Comparison of ENCODE assay signal across 8 cellular contexts in genomic region chr2:229407170-229407569, GRCh38.
DNase-seq lines count a peak whose midpoint lies in the region; ATAC-seq and TF ChIP-seq lines count a peak whose summit lies in the region.

No MANE protein-coding gene starts in this region.

- no peak for TF ChIP-seq POLR2A in erythroblast (IDR thresholded peaks at IDR 0.05; ENCODE audit: low read length)

- H3K27ac ChIP-seq in cingulate gyrus (ENCODE audit: low read depth, low read length) (peak overlapping the region; percentile 25), aorta (ENCODE audit: low read depth in 1 of 2, low read length in 2 of 2) (peak overlapping the region in 1 of 2 donors; percentile 32)

- no peaks in the 10 kb centered on the region for H3K27me3 ChIP-seq in aorta (ENCODE audit: control insufficient read depth in 1 of 2, insufficient read depth in 2 of 2, low read length in 1 of 2)

- peak overlapping the region; percentile 45 for H3K27ac Mint-ChIP-seq in mesothelial cell of epicardium

- no peaks in the 10 kb centered on the region for H3K36me3 Mint-ChIP-seq in mesothelial cell of epicardium

- H3K4me3 ChIP-seq in aorta (ENCODE audit: low read length in 2 of 2): no peak overlapping the region

- no peaks in the 10 kb centered on the region for H3K9me3 ChIP-seq in aorta (ENCODE audit: control insufficient read depth, low read length)

- intact Hi-C loops in Right ventricle myocardium inferior (cut with DNase I) (no loop called here), cardiac septum (cut with DNase I) (no loop called here), aorta (cut with DNase I) (no loop called here)

- no peak for TF ChIP-seq CTCF in mesothelial cell of epicardium (IDR thresholded peaks at IDR 0.05; ENCODE audit: unreplicated experiment)

- H3K27me3 Mint-ChIP-seq in mesothelial cell of epicardium (ENCODE audit: low read depth): peaks cover 5% of the 10 kb centered on the region

- H3K36me3 ChIP-seq in aorta (ENCODE audit: control insufficient read depth in 1 of 2, insufficient read depth in 2 of 2, low read length in 1 of 2): no peaks in the 10 kb centered on the region

- ATAC-seq in Right ventricle myocardium inferior (peak; percentile 92), aorta (ENCODE audit: low FRiP score) (peak; percentile 78)

- no peaks in the 10 kb centered on the region for H3K9me3 Mint-ChIP-seq in mesothelial cell of epicardium

- peak; percentile 85 for DNase-seq in Right ventricle myocardium inferior (ENCODE audit: missing footprints)
- DNase-seq in cardiac septum (ENCODE audit: low spot score): no peak
- no peak for DNase-seq in mesothelial cell of epicardium (ENCODE audit: low spot score in 2 of 2, unreplicated experiment in 2 of 2)
- peak; percentile 70 to 79 for DNase-seq in aorta
- DNase-seq in erythroblast (lab: John Stamatoyannopoulos, UW): no peak
- DNase-seq in GDM1 (lab: John Stamatoyannopoulos, UW): no peak
- no peak for DNase-seq in activated CD4-positive, alpha-beta T cell treated with anti-CD3 and anti-CD28 coated beads, Interleukin-2, amount 50 U/mL, for 4 hours

- H3K4me1 Mint-ChIP-seq in mesothelial cell of epicardium: peaks cover 14% of the 10 kb centered on the region

- H3K4me1 ChIP-seq in aorta (ENCODE audit: control insufficient read depth in 1 of 2, insufficient read depth in 2 of 2, low read length in 2 of 2): peaks cover 6% of the 10 kb centered on the region in 2 donors

- WGBS in aorta, 2 donors: 9 to 12% methylated on average over 13 of the region's 13 CpGs

- no peak overlapping the region for H3K4me3 Mint-ChIP-seq in mesothelial cell of epicardium

Comparison
In these comparisons a context has a peak if more than half of its experiments do, and no peak if none do; other contexts are left out.
1. DNase-seq: peak in Right ventricle myocardium inferior (single experiment) and aorta (2 of 2); none in cardiac septum (single experiment), mesothelial cell of epicardium (0 of 2), erythroblast (0 of 2), GDM1 (single experiment) and activated CD4-positive, alpha-beta T cell treated with anti-CD3 and anti-CD28 coated beads, Interleukin-2, amount 50 U/mL, for 4 hours (0 of 2).